Comparison of ENCODE assay signal across 14 cellular contexts in genomic region chr3:154168998-154169880, GRCh38.
"Had no signal": no experiment of that assay in that cellular context is flagged by ENCODE, and none has a peak within 500 bp of the region (broad histone marks: within the 10 kb centered on the region; RNA-seq: fewer than 3 reads in every experiment).

No MANE protein-coding gene starts in this region.

- H3K4me1 Mint-ChIP-seq: activated naive CD4-positive, alpha-beta T cell treated with anti-CD3 and anti-CD28 coated beads, Interleukin-2, amount 50 U/mL, for 24 hours had no signal

- H3K4me3 ChIP-seq: coronary artery, left ventricle myocardium inferior, tibial artery had no signal

- H3K27me3 ChIP-seq: tibial artery had no signal

- H3K4me3 Mint-ChIP-seq: activated naive CD4-positive, alpha-beta T cell treated with anti-CD3 and anti-CD28 coated beads, Interleukin-2, amount 50 U/mL, for 24 hours had no signal

- H3K9me3 Mint-ChIP-seq: activated naive CD4-positive, alpha-beta T cell treated with anti-CD3 and anti-CD28 coated beads, Interleukin-2, amount 50 U/mL, for 24 hours had no signal

- H3K9me3 ChIP-seq: left ventricle myocardium inferior, tibial artery had no signal

- FAIRE-seq: TTC549 had no signal

- H3K36me3 Mint-ChIP-seq: activated naive CD4-positive, alpha-beta T cell treated with anti-CD3 and anti-CD28 coated beads, Interleukin-2, amount 50 U/mL, for 24 hours had no signal

- H3K4me1 ChIP-seq: left ventricle myocardium inferior, tibial artery had no signal

- H3K27ac Mint-ChIP-seq: activated naive CD4-positive, alpha-beta T cell treated with anti-CD3 and anti-CD28 coated beads, Interleukin-2, amount 50 U/mL, for 24 hours had no signal

- DNase-seq: activated CD4-positive, alpha-beta T cell treated with anti-CD3 and anti-CD28 coated beads, Interleukin-2, amount 50 U/mL, for 1 hour; activated CD4-positive, CD25-positive, alpha-beta regulatory T cell; activated T-cell treated with anti-CD3 and anti-CD28 coated beads, Interleukin-2, amount 50 U/mL, for 1 hour; caudate nucleus; effector CD4-positive, alpha-beta T cell; foreskin melanocyte; head of caudate nucleus; islet precursor cell; left ventricle myocardium inferior; mesenchymal stem cell; tibial artery had no signal

- H3K27ac ChIP-seq: coronary artery, left ventricle myocardium inferior, tibial artery had no signal

- H3K36me3 ChIP-seq: left ventricle myocardium inferior, tibial artery had no signal
